Comparison of ENCODE assay signal across 1 cellular context in the genomic region with DNA sequence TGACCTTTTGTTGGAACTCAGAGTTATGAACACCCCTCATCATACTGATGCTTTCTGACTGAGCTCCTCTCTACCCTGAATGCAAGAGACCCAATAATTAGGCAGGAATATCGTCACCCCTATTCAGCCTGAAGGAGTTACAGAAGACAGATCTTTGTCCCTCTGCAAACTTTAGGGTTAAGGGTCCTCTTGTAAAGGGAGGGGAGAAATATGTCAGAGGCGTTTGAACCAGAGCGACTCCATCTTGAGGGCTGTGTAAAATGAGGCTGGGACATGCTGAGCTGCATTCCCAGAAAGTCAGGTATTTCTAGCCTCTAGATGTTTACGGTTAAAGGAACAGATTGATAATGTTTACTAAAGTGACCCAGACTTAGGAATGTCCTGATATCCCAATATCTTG.
A peak's percentile ranks its signal among the peaks of the same experiment; 100 is the strongest.
TF ChIP-seq lines count a peak whose summit lies in the region.

No MANE protein-coding gene starts in this region.

TF ChIP-seq in K562, 482 proteins besides CTCF, POLR2A, EP300 and RAD21 (continued from another document and continues in another):
- TF ChIP-seq, protein P1, sequence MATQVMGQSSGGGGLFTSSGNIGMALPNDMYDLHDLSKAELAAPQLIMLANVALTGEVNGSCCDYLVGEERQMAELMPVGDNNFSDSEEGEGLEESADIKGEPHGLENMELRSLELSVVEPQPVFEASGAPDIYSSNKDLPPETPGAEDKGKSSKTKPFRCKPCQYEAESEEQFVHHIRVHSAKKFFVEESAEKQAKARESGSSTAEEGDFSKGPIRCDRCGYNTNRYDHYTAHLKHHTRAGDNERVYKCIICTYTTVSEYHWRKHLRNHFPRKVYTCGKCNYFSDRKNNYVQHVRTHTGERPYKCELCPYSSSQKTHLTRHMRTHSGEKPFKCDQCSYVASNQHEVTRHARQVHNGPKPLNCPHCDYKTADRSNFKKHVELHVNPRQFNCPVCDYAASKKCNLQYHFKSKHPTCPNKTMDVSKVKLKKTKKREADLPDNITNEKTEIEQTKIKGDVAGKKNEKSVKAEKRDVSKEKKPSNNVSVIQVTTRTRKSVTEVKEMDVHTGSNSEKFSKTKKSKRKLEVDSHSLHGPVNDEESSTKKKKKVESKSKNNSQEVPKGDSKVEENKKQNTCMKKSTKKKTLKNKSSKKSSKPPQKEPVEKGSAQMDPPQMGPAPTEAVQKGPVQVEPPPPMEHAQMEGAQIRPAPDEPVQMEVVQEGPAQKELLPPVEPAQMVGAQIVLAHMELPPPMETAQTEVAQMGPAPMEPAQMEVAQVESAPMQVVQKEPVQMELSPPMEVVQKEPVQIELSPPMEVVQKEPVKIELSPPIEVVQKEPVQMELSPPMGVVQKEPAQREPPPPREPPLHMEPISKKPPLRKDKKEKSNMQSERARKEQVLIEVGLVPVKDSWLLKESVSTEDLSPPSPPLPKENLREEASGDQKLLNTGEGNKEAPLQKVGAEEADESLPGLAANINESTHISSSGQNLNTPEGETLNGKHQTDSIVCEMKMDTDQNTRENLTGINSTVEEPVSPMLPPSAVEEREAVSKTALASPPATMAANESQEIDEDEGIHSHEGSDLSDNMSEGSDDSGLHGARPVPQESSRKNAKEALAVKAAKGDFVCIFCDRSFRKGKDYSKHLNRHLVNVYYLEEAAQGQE (CRISPR knock-in tag; IDR thresholded peaks at IDR 0.05; ENCODE audit: low read depth) = peak; percentile 69; the same call in 1 of the 2 replicates
- TF ChIP-seq PRMT5 (CRISPR knock-in tag; IDR thresholded peaks at IDR 0.05) (no peak), ZNF3 (CRISPR knock-in tag; IDR thresholded peaks at IDR 0.05) (0 out of 2 replicates have a peak, but pooled peaks have one; percentile 49), ZNF445 (CRISPR knock-in tag; IDR thresholded peaks at IDR 0.05; ENCODE audit: low read depth) (peak; percentile 86; the same call in 1 of the 2 replicates), ZKSCAN3 (CRISPR knock-in tag; IDR thresholded peaks at IDR 0.05) (peak; percentile 56; the same call in 1 of the 2 replicates), ARNT (IDR thresholded peaks at IDR 0.05) (no peak), NCOA4 (IDR thresholded peaks at IDR 0.05; ENCODE audit: partially characterized antibody) (no peak), TSHZ1 (CRISPR knock-in tag; IDR thresholded peaks at IDR 0.05) (peak; percentile 91), ELK1 (CRISPR knock-in tag; IDR thresholded peaks at IDR 0.05) (no peak), ZBTB2 (IDR thresholded peaks at IDR 0.05) (no peak), MAFG (tag; conservative IDR thresholded peaks at IDR 0.05) (no peak), FUS (optimal IDR thresholded peaks at IDR 0.05; ENCODE audit: low read depth, low read length) (no peak), WHSC1 (IDR thresholded peaks at IDR 0.05; ENCODE audit: low read length) (no peak), ZBTB12 (CRISPR knock-in tag; IDR thresholded peaks at IDR 0.05) (peak; percentile 74), PHF21A (IDR thresholded peaks at IDR 0.05; ENCODE audit: borderline replicate concordance, low read depth) (no peak), EP400 (IDR thresholded peaks at IDR 0.05) (no peak), RBM14 (IDR thresholded peaks at IDR 0.05; ENCODE audit: borderline replicate concordance, insufficient read depth, low read depth, low read length) (no peak), ZNF584 (CRISPR knock-in tag; IDR thresholded peaks at IDR 0.05; ENCODE audit: low read depth) (peak; percentile 93), KDM4B (IDR thresholded peaks at IDR 0.05; ENCODE audit: borderline replicate concordance in 2 of 2, low read depth in 1 of 2) (no peak), CBX3 (IDR thresholded peaks at IDR 0.05; ENCODE audit: borderline replicate concordance in 1 of 2, low read length in 2 of 2) (no peak), CTBP1 (IDR thresholded peaks at IDR 0.05; ENCODE audit: borderline replicate concordance) (no peak), ZNF143 (CRISPR knock-in tag; IDR thresholded peaks at IDR 0.05) (no peak), KAT8 (IDR thresholded peaks at IDR 0.05; ENCODE audit: low read depth) (no peak), NFYB (IDR thresholded peaks at IDR 0.05; ENCODE audit: extremely low read depth, insufficient read length) (no peak), ETV5 (CRISPR knock-in tag; IDR thresholded peaks at IDR 0.05; ENCODE audit: low read depth) (no peak), NFRKB (IDR thresholded peaks at IDR 0.05; ENCODE audit: low read depth) (no peak), ZNF212 (CRISPR knock-in tag; IDR thresholded peaks at IDR 0.05) (no peak), ZNF316 (IDR thresholded peaks at IDR 0.05) (no peak), HNRNPL (IDR thresholded peaks at IDR 0.05; ENCODE audit: low read depth, low read length) (no peak), KDM5B (IDR thresholded peaks at IDR 0.05; ENCODE audit: insufficient replicate concordance, low read depth, low read length) (no peak)
- TF ChIP-seq, protein P2, sequence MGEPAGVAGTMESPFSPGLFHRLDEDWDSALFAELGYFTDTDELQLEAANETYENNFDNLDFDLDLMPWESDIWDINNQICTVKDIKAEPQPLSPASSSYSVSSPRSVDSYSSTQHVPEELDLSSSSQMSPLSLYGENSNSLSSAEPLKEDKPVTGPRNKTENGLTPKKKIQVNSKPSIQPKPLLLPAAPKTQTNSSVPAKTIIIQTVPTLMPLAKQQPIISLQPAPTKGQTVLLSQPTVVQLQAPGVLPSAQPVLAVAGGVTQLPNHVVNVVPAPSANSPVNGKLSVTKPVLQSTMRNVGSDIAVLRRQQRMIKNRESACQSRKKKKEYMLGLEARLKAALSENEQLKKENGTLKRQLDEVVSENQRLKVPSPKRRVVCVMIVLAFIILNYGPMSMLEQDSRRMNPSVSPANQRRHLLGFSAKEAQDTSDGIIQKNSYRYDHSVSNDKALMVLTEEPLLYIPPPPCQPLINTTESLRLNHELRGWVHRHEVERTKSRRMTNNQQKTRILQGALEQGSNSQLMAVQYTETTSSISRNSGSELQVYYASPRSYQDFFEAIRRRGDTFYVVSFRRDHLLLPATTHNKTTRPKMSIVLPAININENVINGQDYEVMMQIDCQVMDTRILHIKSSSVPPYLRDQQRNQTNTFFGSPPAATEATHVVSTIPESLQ (CRISPR knock-in tag; IDR thresholded peaks at IDR 0.05) = no peak
- TF ChIP-seq, protein P3, sequence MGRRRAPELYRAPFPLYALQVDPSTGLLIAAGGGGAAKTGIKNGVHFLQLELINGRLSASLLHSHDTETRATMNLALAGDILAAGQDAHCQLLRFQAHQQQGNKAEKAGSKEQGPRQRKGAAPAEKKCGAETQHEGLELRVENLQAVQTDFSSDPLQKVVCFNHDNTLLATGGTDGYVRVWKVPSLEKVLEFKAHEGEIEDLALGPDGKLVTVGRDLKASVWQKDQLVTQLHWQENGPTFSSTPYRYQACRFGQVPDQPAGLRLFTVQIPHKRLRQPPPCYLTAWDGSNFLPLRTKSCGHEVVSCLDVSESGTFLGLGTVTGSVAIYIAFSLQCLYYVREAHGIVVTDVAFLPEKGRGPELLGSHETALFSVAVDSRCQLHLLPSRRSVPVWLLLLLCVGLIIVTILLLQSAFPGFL (CRISPR knock-in tag; IDR thresholded peaks at IDR 0.05) = no peak
- TF ChIP-seq, protein P4, sequence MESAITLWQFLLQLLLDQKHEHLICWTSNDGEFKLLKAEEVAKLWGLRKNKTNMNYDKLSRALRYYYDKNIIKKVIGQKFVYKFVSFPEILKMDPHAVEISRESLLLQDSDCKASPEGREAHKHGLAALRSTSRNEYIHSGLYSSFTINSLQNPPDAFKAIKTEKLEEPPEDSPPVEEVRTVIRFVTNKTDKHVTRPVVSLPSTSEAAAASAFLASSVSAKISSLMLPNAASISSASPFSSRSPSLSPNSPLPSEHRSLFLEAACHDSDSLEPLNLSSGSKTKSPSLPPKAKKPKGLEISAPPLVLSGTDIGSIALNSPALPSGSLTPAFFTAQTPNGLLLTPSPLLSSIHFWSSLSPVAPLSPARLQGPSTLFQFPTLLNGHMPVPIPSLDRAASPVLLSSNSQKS (CRISPR knock-in tag; IDR thresholded peaks at IDR 0.05) = no peak; the same call in 1 of the 2 replicates
- TF ChIP-seq, protein P5, sequence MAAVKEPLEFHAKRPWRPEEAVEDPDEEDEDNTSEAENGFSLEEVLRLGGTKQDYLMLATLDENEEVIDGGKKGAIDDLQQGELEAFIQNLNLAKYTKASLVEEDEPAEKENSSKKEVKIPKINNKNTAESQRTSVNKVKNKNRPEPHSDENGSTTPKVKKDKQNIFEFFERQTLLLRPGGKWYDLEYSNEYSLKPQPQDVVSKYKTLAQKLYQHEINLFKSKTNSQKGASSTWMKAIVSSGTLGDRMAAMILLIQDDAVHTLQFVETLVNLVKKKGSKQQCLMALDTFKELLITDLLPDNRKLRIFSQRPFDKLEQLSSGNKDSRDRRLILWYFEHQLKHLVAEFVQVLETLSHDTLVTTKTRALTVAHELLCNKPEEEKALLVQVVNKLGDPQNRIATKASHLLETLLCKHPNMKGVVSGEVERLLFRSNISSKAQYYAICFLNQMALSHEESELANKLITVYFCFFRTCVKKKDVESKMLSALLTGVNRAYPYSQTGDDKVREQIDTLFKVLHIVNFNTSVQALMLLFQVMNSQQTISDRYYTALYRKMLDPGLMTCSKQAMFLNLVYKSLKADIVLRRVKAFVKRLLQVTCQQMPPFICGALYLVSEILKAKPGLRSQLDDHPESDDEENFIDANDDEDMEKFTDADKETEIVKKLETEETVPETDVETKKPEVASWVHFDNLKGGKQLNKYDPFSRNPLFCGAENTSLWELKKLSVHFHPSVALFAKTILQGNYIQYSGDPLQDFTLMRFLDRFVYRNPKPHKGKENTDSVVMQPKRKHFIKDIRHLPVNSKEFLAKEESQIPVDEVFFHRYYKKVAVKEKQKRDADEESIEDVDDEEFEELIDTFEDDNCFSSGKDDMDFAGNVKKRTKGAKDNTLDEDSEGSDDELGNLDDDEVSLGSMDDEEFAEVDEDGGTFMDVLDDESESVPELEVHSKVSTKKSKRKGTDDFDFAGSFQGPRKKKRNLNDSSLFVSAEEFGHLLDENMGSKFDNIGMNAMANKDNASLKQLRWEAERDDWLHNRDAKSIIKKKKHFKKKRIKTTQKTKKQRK (IDR thresholded peaks at IDR 0.05; ENCODE audit: borderline replicate concordance, low read depth, low read length) = no peak
- TF ChIP-seq, protein P6, sequence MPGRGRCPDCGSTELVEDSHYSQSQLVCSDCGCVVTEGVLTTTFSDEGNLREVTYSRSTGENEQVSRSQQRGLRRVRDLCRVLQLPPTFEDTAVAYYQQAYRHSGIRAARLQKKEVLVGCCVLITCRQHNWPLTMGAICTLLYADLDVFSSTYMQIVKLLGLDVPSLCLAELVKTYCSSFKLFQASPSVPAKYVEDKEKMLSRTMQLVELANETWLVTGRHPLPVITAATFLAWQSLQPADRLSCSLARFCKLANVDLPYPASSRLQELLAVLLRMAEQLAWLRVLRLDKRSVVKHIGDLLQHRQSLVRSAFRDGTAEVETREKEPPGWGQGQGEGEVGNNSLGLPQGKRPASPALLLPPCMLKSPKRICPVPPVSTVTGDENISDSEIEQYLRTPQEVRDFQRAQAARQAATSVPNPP (IDR thresholded peaks at IDR 0.05; ENCODE audit: borderline replicate concordance, insufficient read depth, insufficient read length) = no peak
